In genomic region chr2:233414273-233414654, GRCh38 we compare ENCODE assay signal across 8 cellular contexts. TPM values are rescaled to one million over a fixed set of nuclear protein-coding genes. Genes with fewer than 3 reads are reported as not detected.
DNase-seq lines count a peak whose midpoint lies in the region; ATAC-seq and TF ChIP-seq lines count a peak whose summit lies in the region.

No MANE protein-coding gene starts in this region.

- H3K79me2 ChIP-seq in hepatocyte: peaks cover 19% of the 10 kb centered on the region

- H3K27ac ChIP-seq in SJSA1 (peak overlapping the region; percentile 73), heart right ventricle (peak overlapping the region in 9 of 10 donors; percentile 35 to 88 (median 69)), skeletal muscle tissue (ENCODE audit: low read depth, low read length) (peak overlapping the region; percentile 97), hepatocyte (no peak overlapping the region)

- TF ChIP-seq CTCF in heart right ventricle (IDR thresholded peaks at IDR 0.05) (peak in 3 of 9 donors; percentile 9 to 30 (median 15)), hepatocyte (IDR thresholded peaks at IDR 0.05; ENCODE audit: poor library complexity) (no peak)

- WGBS in heart right ventricle, 2 donors: 38 to 53% methylated on average over 4 of the region's 4 CpGs
- WGBS in hepatocyte (ENCODE audit: low lambda C conversion rate, missing lambda C conversion rate): 96% methylated on average over 4 of the region's 4 CpGs

- no peak overlapping the region for H3K4me3 ChIP-seq in SJSA1
- no peak overlapping the region for H3K4me3 ChIP-seq in heart right ventricle
- peak overlapping the region in 2 of 3 donors; percentile 8 to 51 for H3K4me3 ChIP-seq in skeletal muscle tissue (ENCODE audit: low read length in 3 of 3)
- no peak overlapping the region for H3K4me3 ChIP-seq in hepatocyte

- no peaks in the 10 kb centered on the region for H4K20me1 ChIP-seq in hepatocyte (ENCODE audit: insufficient read depth, poor library complexity, severe bottlenecking)

- H3K9me2 ChIP-seq in hepatocyte (replicated peaks; ENCODE audit: insufficient read depth): no peaks in the 10 kb centered on the region

- H3K4me2 ChIP-seq in hepatocyte: no peak overlapping the region

- peak overlapping the region; percentile 36 to 66 (median 58) for H3K9ac ChIP-seq in skeletal muscle tissue (ENCODE audit: low read depth in 1 of 3, low read length in 3 of 3)

- DNase-seq in EL: peak; percentile 36
- DNase-seq in SJSA1 (ENCODE audit: low read depth in 1 of 2, low spot score in 2 of 2): no peak
- DNase-seq in heart right ventricle: peak in 1 of 2 donors; percentile 29
- DNase-seq in hepatocyte (ENCODE audit: low spot score): no peak
- no peak for DNase-seq in DMS79 treated with DMSO at 0.1 percent for 48 hours (lab: John Stamatoyannopoulos, UW)
- DNase-seq in activated CD4-positive, alpha-beta T cell treated with anti-CD3 and anti-CD28 coated beads, Interleukin-2, amount 50 U/mL, for 48 hours: no peak

- ATAC-seq in heart right ventricle: peak in 5 of 8 donors; percentile 18 to 58 (median 37)
- no peak for ATAC-seq in GM19035 (IDR thresholded peaks at IDR 0.05; ENCODE audit: unreplicated experiment)

- H3K4me1 ChIP-seq in SJSA1 (replicated peaks) (peaks cover 48% of the 10 kb centered on the region), heart right ventricle (peaks cover 4 to 75% (median 57%) of the 10 kb centered on the region in 9 donors), skeletal muscle tissue (ENCODE audit: control insufficient read depth in 3 of 3, insufficient read depth in 3 of 3, low read length in 3 of 3) (peaks cover 30 to 50% (median 45%) of the 10 kb centered on the region in 3 donors), hepatocyte (ENCODE audit: insufficient read depth) (peaks cover 8% of the 10 kb centered on the region)

- intact Hi-C loops in heart right ventricle (cut with DNase I): no loop called here

- peaks cover 4% of the 10 kb centered on the region; the same call in 1 of the 2 replicates for H3K36me3 ChIP-seq in SJSA1
- H3K36me3 ChIP-seq in heart right ventricle: peaks cover 0 to 10% (median 0%) of the 10 kb centered on the region in 9 donors
- peaks cover 0 to 4% (median 0%) of the 10 kb centered on the region in 3 donors for H3K36me3 ChIP-seq in skeletal muscle tissue (ENCODE audit: control insufficient read depth in 3 of 3, insufficient read depth in 3 of 3, low read length in 3 of 3)
- no peaks in the 10 kb centered on the region for H3K36me3 ChIP-seq in hepatocyte (replicated peaks; ENCODE audit: insufficient read depth, low read depth)

- H3K27me3 ChIP-seq in SJSA1 (replicated peaks): no peaks in the 10 kb centered on the region
- H3K27me3 ChIP-seq in heart right ventricle: no peaks in the 10 kb centered on the region
- no peaks in the 10 kb centered on the region for H3K27me3 ChIP-seq in skeletal muscle tissue (ENCODE audit: control insufficient read depth in 3 of 3, insufficient read depth in 3 of 3, low read length in 3 of 3)
- H3K27me3 ChIP-seq in hepatocyte: no peaks in the 10 kb centered on the region

- H2AFZ ChIP-seq in hepatocyte: no peak overlapping the region

- H3K9me3 ChIP-seq in SJSA1 (replicated peaks) (peaks cover 10% of the 10 kb centered on the region), heart right ventricle (peaks cover 0 to 22% (median 5%) of the 10 kb centered on the region in 11 donors), skeletal muscle tissue (ENCODE audit: control insufficient read depth in 3 of 3, low read length in 3 of 3) (peaks cover 0 to 6% (median 0%) of the 10 kb centered on the region in 3 donors), hepatocyte (ENCODE audit: low read depth) (peaks cover 3% of the 10 kb centered on the region)

RNA-seq across cellular contexts. Expression of gene DGKD, which starts 60.0 kb away (rescaled TPM):
- 9.7 and 16.0 TPM in 2 replicates for total RNA-seq in SJSA1 (2014; rRNA removed; shearing (Covaris generic))
- total RNA-seq in heart right ventricle: 10 to 100 TPM; 26.8 to 79.5 (median 44.7) TPM
- polyA plus RNA-seq in heart right ventricle: 10 to 100 TPM; 35.6 to 62.5 TPM
- 17.2 TPM for total RNA-seq in skeletal muscle tissue
- 14.2 and 15.2 TPM in 2 replicates for total RNA-seq in hepatocyte
- 13.6 and 14.3 TPM in 2 replicates for polyA plus RNA-seq in hepatocyte

Comparison
In these comparisons a context has a peak if more than half of its experiments do, and no peak if none do; other contexts are left out.
1. H3K4me3 ChIP-seq: peak in skeletal muscle tissue (2 of 3); none in SJSA1 (single experiment), heart right ventricle (0 of 10) and hepatocyte (single experiment).